Comparison of ENCODE assay signal across 32 cellular contexts in genomic region chr6:20610636-20611200, GRCh38.
DNase-seq lines count a peak whose midpoint lies in the region; ATAC-seq and TF ChIP-seq lines count a peak whose summit lies in the region.
"Had no signal": no experiment of that assay in that cellular context is flagged by ENCODE, and none has a peak within 500 bp of the region (broad histone marks: within the 10 kb centered on the region; RNA-seq: fewer than 3 reads in every experiment).

No MANE protein-coding gene starts in this region.

- in situ Hi-C loops in transverse colon (cut with MboI; ENCODE audit: low pct_ligation_motif_present in 1 of 4, low pct_unique_long_range_greater_than_20kb in 1 of 4, low sequenced_read_pairs in 3 of 4): no loop called here

- no peak for TF ChIP-seq EP300 in transverse colon (IDR thresholded peaks at IDR 0.05; ENCODE audit: low read depth)

- H3K27ac ChIP-seq in HEK293 (ENCODE audit: extremely low read depth, low read depth, low read length) (no peak overlapping the region), caudate nucleus (ENCODE audit: low read depth, low read length) (no peak overlapping the region), transverse colon (no peak overlapping the region)
- H3K27ac ChIP-seq: BLaER1 treated with 17β-estradiol and CSF1 and Interleukin-3, amounts not matched to agents 10 nM and 100 nM; epithelial cell of prostate; gastrocnemius medialis; KMS-11; upper lobe of right lung had no signal

- no peak for TF ChIP-seq POLR2A in transverse colon (IDR thresholded peaks at IDR 0.05)

- ATAC-seq in HG03139 (IDR thresholded peaks at IDR 0.05; ENCODE audit: unreplicated experiment): no peak
- ATAC-seq: activated naive CD8-positive, alpha-beta T cell treated with anti-CD3 and anti-CD28 coated beads, Interleukin-2, amount 50 U/mL, for 24 hours; gastrocnemius medialis; mucosa of descending colon; natural killer cell; stimulated activated naive B cell treated with anti-CD40 and anti-IgM and Interleukin-4, amounts not matched to agents 10 μg/mL and 1 μg/mL and 100 μg/mL, for 72 hours; upper lobe of right lung had no signal

- WGBS in transverse colon (ENCODE audit: low coverage in 1 of 2), 2 donors: 67 to 97% methylated on average over 1 of the region's 1 CpG

- no peaks in the 10 kb centered on the region for H3K27me3 ChIP-seq in transverse colon
- H3K27me3 ChIP-seq: BLaER1 treated with 17β-estradiol and CSF1 and Interleukin-3, amounts not matched to agents 10 nM and 100 nM; gastrocnemius medialis; MG63; upper lobe of right lung had no signal

- CTCF ChIA-PET in HEK293 (lab: Yijun Ruan, JAX): interaction anchor here (0.7 kb wide), 1 partner anchor 1404 kb away, joined by 3 read pairs; no protein-coding TSS in a partner anchor

- TF ChIP-seq CTCF in HEK293 (tag by site-specific recombination; IDR thresholded peaks at IDR 0.05): no peak
- TF ChIP-seq CTCF in epithelial cell of esophagus (IDR thresholded peaks at IDR 0.05; ENCODE audit: insufficient read depth, low read depth, low read length, missing control alignments): no peak
- no peak for TF ChIP-seq CTCF in transverse colon (IDR thresholded peaks at IDR 0.05)

- H3K9me3 ChIP-seq in HEK293 (ENCODE audit: control insufficient read depth, insufficient read depth, low read depth, low read length) (no peaks in the 10 kb centered on the region), transverse colon (no peaks in the 10 kb centered on the region)
- H3K9me3 ChIP-seq: gastrocnemius medialis, MG63, mucosa of descending colon, upper lobe of right lung had no signal

- no peaks in the 10 kb centered on the region; a peak in 1 of 3 replicates for H3K36me3 ChIP-seq in HEK293 (ENCODE audit: control insufficient read depth in 2 of 2, insufficient read depth in 1 of 2, low read length in 2 of 2)
- H3K36me3 ChIP-seq in transverse colon: no peaks in the 10 kb centered on the region
- H3K36me3 ChIP-seq: gastrocnemius medialis, MG63, upper lobe of right lung had no signal

- POLR2A ChIA-PET in HEK293 (lab: Yijun Ruan, JAX): no interaction called here

- no peak overlapping the region for H3K4me3 ChIP-seq in HEK293 (ENCODE audit: low read depth, low read length)
- H3K4me3 ChIP-seq in epithelial cell of esophagus (ENCODE audit: low read length): no peak overlapping the region
- H3K4me3 ChIP-seq in transverse colon: no peak overlapping the region
- H3K4me3 ChIP-seq: BLaER1 treated with 17β-estradiol and CSF1 and Interleukin-3, amounts not matched to agents 10 nM and 100 nM; gastrocnemius medialis; lung; MG63; mucosa of descending colon; upper lobe of right lung had no signal

- intact Hi-C loops in transverse colon (cut with DNase I; ENCODE audit: low total_unique reads): no loop called here

- H3K4me1 ChIP-seq in HEK293 (ENCODE audit: control insufficient read depth, insufficient read depth, low read length) (no peaks in the 10 kb centered on the region), transverse colon (no peaks in the 10 kb centered on the region)
- H3K4me1 ChIP-seq: BLaER1 treated with 17β-estradiol and CSF1 and Interleukin-3, amounts not matched to agents 10 nM and 100 nM; upper lobe of right lung had no signal

- DNase-seq in EH (ENCODE audit: low read depth): peak; percentile 27
- DNase-seq in epithelial cell of esophagus (ENCODE audit: low read depth): peak; percentile 4
- DNase-seq in iris pigment epithelial cell (ENCODE audit: low read depth): peak; percentile 58
- no peak for DNase-seq in NK-92 treated with Interleukin-12 subunit alpha and Interleukin-12 subunit beta, amount 100 ng/mL, for 24 hours (lab: John Stamatoyannopoulos, UW)
- DNase-seq in caudate nucleus (lab: John Stamatoyannopoulos, UW): no peak
- DNase-seq in transverse colon: no peak
- DNase-seq: activated CD4-positive, alpha-beta memory T cell treated with anti-CD3 and anti-CD28 coated beads for 36 hours; activated CD4-positive, alpha-beta T cell treated with anti-CD3 and anti-CD28 coated beads for 1 hour; activated CD8-positive, alpha-beta memory T cell treated with anti-CD3 and anti-CD28 coated beads, Interleukin-2, amount 50 U/mL, for 4 hours; activated naive CD4-positive, alpha-beta T cell; activated naive CD8-positive, alpha-beta T cell treated with anti-CD3 and anti-CD28 coated beads, Interleukin-2, amount 50 U/mL, for 24 hours; DMS53; effector CD4-positive, alpha-beta T cell; gastrocnemius medialis; GOT3; MG63; mucosa of descending colon; natural killer cell; NCI-H1417; NCI-H2029 treated with DMSO at 0.1 percent for 48 hours; NCI-H2227 treated with DMSO at 0.1 percent for 48 hours; NCI-H526; occipital lobe; stimulated activated naive B cell treated with anti-CD40 and anti-IgM and Interleukin-4, amounts not matched to agents 10 μg/mL and 1 μg/mL and 100 μg/mL, for 72 hours; substantia nigra; upper lobe of right lung had no signal

TF ChIP-seq in HEK293, 187 proteins besides CTCF, POLR2A, EP300 and RAD21:
- no peak for TF ChIP-seq SP2 (tag by site-specific recombination; IDR thresholded peaks at IDR 0.05)
- no peak for TF ChIP-seq ZNF114 (tag by site-specific recombination; IDR thresholded peaks at IDR 0.05)
- peak; percentile 80; the same call in 1 of the 2 replicates for TF ChIP-seq PRDM1 (tag by site-specific recombination; IDR thresholded peaks at IDR 0.05)
- TF ChIP-seq SCRT1 (tag by site-specific recombination; IDR thresholded peaks at IDR 0.05; ENCODE audit: borderline replicate concordance): no peak
- TF ChIP-seq ZNF121 (tag by site-specific recombination; IDR thresholded peaks at IDR 0.05): no peak
- no peak for TF ChIP-seq ZNF555 (tag by site-specific recombination; conservative IDR thresholded peaks at IDR 0.05)
- no peak for TF ChIP-seq ZSCAN18 (tag by site-specific recombination; IDR thresholded peaks at IDR 0.05)
- no peak for TF ChIP-seq ZNF311 (tag by site-specific recombination; IDR thresholded peaks at IDR 0.05; ENCODE audit: borderline replicate concordance)
TF ChIP-seq in HEK293: peak in this region for 1.

Comparison
In these comparisons a context has a peak if more than half of its experiments do, and no peak if none do; other contexts are left out.
1. DNase-seq: peak in EH (single experiment), epithelial cell of esophagus (single experiment) and iris pigment epithelial cell (single experiment); none in NK-92 treated with Interleukin-12 subunit alpha and Interleukin-12 subunit beta, amount 100 ng/mL, for 24 hours (single experiment), caudate nucleus (0 of 61) and transverse colon (single experiment).